Comparison of ENCODE assay signal across 8 cellular contexts in genomic region chr7:100801833-100802568, GRCh38. TPM values are rescaled to one million over a fixed set of nuclear protein-coding genes. Genes with fewer than 3 reads are reported as not detected.
DNase-seq lines count a peak whose midpoint lies in the region; ATAC-seq, FAIRE-seq and TF ChIP-seq lines count a peak whose summit lies in the region.

No MANE protein-coding gene starts in this region.

- H2AFZ ChIP-seq in endothelial cell of umbilical vein (ENCODE audit: low read depth, low read length), result no peak overlapping the region

- H3K36me3 ChIP-seq in endothelial cell of umbilical vein (ENCODE audit: control insufficient read depth in 2 of 2, extremely low read depth in 1 of 2, insufficient read depth in 2 of 2, low read length in 2 of 2) (peaks cover 20 to 39% of the 10 kb centered on the region in 2 experiments), ovary (no peaks in the 10 kb centered on the region)

- POLR2A ChIA-PET in endothelial cell of umbilical vein (lab: Charles Lee), result interaction anchor here (0.5 to 3.8 kb wide), 4 partner anchors 10 to 328 kb away, joined by 3 to 15 read pairs (median 6); partner anchors contain the start of gene SLC12A9
- POLR2A ChIA-PET in activated CD8-positive, alpha-beta T cell treated with anti-CD3 and anti-CD28 coated beads, Interleukin-2, amount 10 ng/mL, durations not matched to agents 7 days and 5 days (lab: Charles Lee), result interaction anchor here (1.7 kb wide), 1 partner anchor 50 kb away, joined by 4 read pairs; the partner anchor contains the start of gene SLC12A9

- peaks cover 3% of the 10 kb centered on the region for H4K20me1 ChIP-seq in endothelial cell of umbilical vein (replicated peaks; ENCODE audit: control insufficient read depth, extremely low read depth, insufficient read depth, low read length)

- H3K79me2 ChIP-seq in endothelial cell of umbilical vein (ENCODE audit: control insufficient read depth, insufficient read depth, low read length), result no peaks in the 10 kb centered on the region

- intact Hi-C loops in endothelial cell of umbilical vein (cut with micrococcal nuclease), result loop anchor here (5.0 kb wide), 1 partner anchor 65 kb away; the partner anchor contains the start of gene TRIP6
- intact Hi-C loops in ovary (cut with DNase I), result loop anchor here (2.0 to 10.0 kb wide), 3 partner anchors 35 to 53 kb away; partner anchors contain the start of gene SLC12A9 (in 2 of the 4)

- CTCF ChIA-PET in endothelial cell of umbilical vein (lab: Charles Lee), result interaction anchor here (0.8 to 9.8 kb wide), 12 partner anchors 8 to 276 kb away, joined by 3 to 214 read pairs (median 8); partner anchors contain the start of genes EPHB4, POP7, SLC12A9 and SRRT
- CTCF ChIA-PET in activated CD8-positive, alpha-beta T cell treated with anti-CD3 and anti-CD28 coated beads, Interleukin-2, amount 10 ng/mL, durations not matched to agents 7 days and 5 days (lab: Charles Lee), result interaction anchor here (1.1 to 9.4 kb wide), 6 partner anchors 16 to 324 kb away, joined by 3 to 223 read pairs (median 4); partner anchors contain the start of genes SERPINE1, SLC12A9 and SRRT

- H3K9me3 ChIP-seq in endothelial cell of umbilical vein (replicated peaks; ENCODE audit: control insufficient read depth, insufficient read depth, low read length), result no peaks in the 10 kb centered on the region
- no peaks in the 10 kb centered on the region for H3K9me3 ChIP-seq in ovary

- H3K27ac ChIP-seq in endothelial cell of umbilical vein (ENCODE audit: insufficient read depth, low read depth, low read length) (no peak overlapping the region), ovary (peak overlapping the region; percentile 49 to 91)

- TF ChIP-seq EP300 in ovary (IDR thresholded peaks at IDR 0.05), result no peak

- no peak overlapping the region for H3K9ac ChIP-seq in endothelial cell of umbilical vein (replicated peaks; ENCODE audit: extremely low read depth, insufficient read depth, low read length)

- H3K27ac Mint-ChIP-seq in activated CD8-positive, alpha-beta T cell treated with anti-CD3 and anti-CD28 coated beads, Interleukin-2, amount 10 ng/mL, durations not matched to agents 7 days and 5 days, result no peak overlapping the region

- H3K27me3 Mint-ChIP-seq in activated CD8-positive, alpha-beta T cell treated with anti-CD3 and anti-CD28 coated beads, Interleukin-2, amount 10 ng/mL, durations not matched to agents 7 days and 5 days (ENCODE audit: low read depth), result no peaks in the 10 kb centered on the region

- TF ChIP-seq POLR2A in endothelial cell of umbilical vein (IDR thresholded peaks at IDR 0.05; ENCODE audit: low read depth, low read length) (no peak), ovary (IDR thresholded peaks at IDR 0.05) (no peak)

- ATAC-seq in activated CD8-positive, alpha-beta T cell treated with anti-CD3 and anti-CD28 coated beads, Interleukin-2, amount 10 ng/mL, durations not matched to agents 7 days and 5 days, result no peak

- DNase-seq in Daoy (ENCODE audit: low read depth), result peak; percentile 98
- DNase-seq in NCI-H345 (lab: John Stamatoyannopoulos, UW), result peak; percentile 68
- DNase-seq in endothelial cell of umbilical vein (ENCODE audit: low read depth, low spot score), result peak; percentile 41
- peak; percentile 85 to 89 (median 87) for DNase-seq in ovary
- no peak for DNase-seq in activated CD8-positive, alpha-beta T cell treated with anti-CD3 and anti-CD28 coated beads, Interleukin-2, amount 10 ng/mL, durations not matched to agents 7 days and 5 days
- no peak for DNase-seq in NCI-H1694 treated with DMSO at 0.1 percent for 48 hours (lab: John Stamatoyannopoulos, UW)
- no peak for DNase-seq in UCSD-AML1 (lab: John Stamatoyannopoulos, UW; ENCODE audit: unreplicated experiment)
- DNase-seq in activated CD4-positive, CD25-positive, alpha-beta regulatory T cell (lab: John Stamatoyannopoulos, UW), result no peak

- BruUV-seq in endothelial cell of umbilical vein (replicated peaks; lab: Mats Ljungman, UMichigan), result no TSS peak

- peak; percentile 83 for FAIRE-seq in endothelial cell of umbilical vein (lab: Jason Lieb, UNC)

- no peak overlapping the region for H3K4me3 ChIP-seq in endothelial cell of umbilical vein (replicated peaks in 1 of 3; ENCODE audit: insufficient read depth in 1 of 3, low read depth in 1 of 3, low read length in 3 of 3)
- H3K4me3 ChIP-seq in ovary, result no peak overlapping the region

- H3K4me1 Mint-ChIP-seq in activated CD8-positive, alpha-beta T cell treated with anti-CD3 and anti-CD28 coated beads, Interleukin-2, amount 10 ng/mL, durations not matched to agents 7 days and 5 days (ENCODE audit: low read depth), result peaks cover 13% of the 10 kb centered on the region

- H3K27me3 ChIP-seq in endothelial cell of umbilical vein (ENCODE audit: control insufficient read depth in 2 of 2, insufficient read depth in 2 of 2, low read length in 2 of 2) (no peaks in the 10 kb centered on the region), ovary (no peaks in the 10 kb centered on the region)

- no peak overlapping the region for H3K4me2 ChIP-seq in endothelial cell of umbilical vein (ENCODE audit: insufficient read depth, low read length)

- dilution Hi-C loops in endothelial cell of umbilical vein (cut with MboI; ENCODE audit: extremely low pct_ligation_motif_present, low sequenced_read_pairs), result no loop called here

- 10% methylated on average over 18 of the region's 18 CpGs for WGBS in ovary, 3 donors

- no peak for TF ChIP-seq CTCF in endothelial cell of umbilical vein (IDR thresholded peaks at IDR 0.05; ENCODE audit: extremely low read depth in 1 of 2, insufficient read depth in 1 of 2, low read depth in 1 of 2, low read length in 2 of 2)
- TF ChIP-seq CTCF in ovary (IDR thresholded peaks at IDR 0.05), result peak in 1 of 3 donors; percentile 2

- no peaks in the 10 kb centered on the region for H3K9me3 Mint-ChIP-seq in activated CD8-positive, alpha-beta T cell treated with anti-CD3 and anti-CD28 coated beads, Interleukin-2, amount 10 ng/mL, durations not matched to agents 7 days and 5 days (ENCODE audit: insufficient read depth)

- no peaks in the 10 kb centered on the region for H3K9me1 ChIP-seq in endothelial cell of umbilical vein (replicated peaks; ENCODE audit: control insufficient read depth, extremely low read depth, insufficient read depth, low read length)

- peaks cover 44% of the 10 kb centered on the region for H3K4me1 ChIP-seq in endothelial cell of umbilical vein (ENCODE audit: control insufficient read depth, extremely low read depth, insufficient read depth, low read length)
- peaks cover 19% of the 10 kb centered on the region for H3K4me1 ChIP-seq in ovary (ENCODE audit: insufficient read depth)

- no peak overlapping the region for H3K4me3 Mint-ChIP-seq in activated CD8-positive, alpha-beta T cell treated with anti-CD3 and anti-CD28 coated beads, Interleukin-2, amount 10 ng/mL, durations not matched to agents 7 days and 5 days

- no peaks in the 10 kb centered on the region for H3K36me3 Mint-ChIP-seq in activated CD8-positive, alpha-beta T cell treated with anti-CD3 and anti-CD28 coated beads, Interleukin-2, amount 10 ng/mL, durations not matched to agents 7 days and 5 days (ENCODE audit: low read depth)

TF ChIP-seq in endothelial cell of umbilical vein, 7 proteins besides CTCF, POLR2A, EP300 and RAD21:
- TF ChIP-seq POLR2AphosphoS5 (IDR thresholded peaks at IDR 0.05; ENCODE audit: insufficient read depth, low read depth, low read length), result peak; percentile 61
- TF ChIP-seq JUN (IDR thresholded peaks at IDR 0.05; ENCODE audit: borderline replicate concordance, insufficient read depth, insufficient read length, low read depth), result no peak
- peak; percentile 20 for TF ChIP-seq GATA2 (IDR thresholded peaks at IDR 0.05; ENCODE audit: insufficient read depth, insufficient read length, low read depth, low read length)
- TF ChIP-seq FOS (IDR thresholded peaks at IDR 0.05; ENCODE audit: borderline replicate concordance, insufficient read depth, low read length), result peak; percentile 50
- no peak for TF ChIP-seq MAX (IDR thresholded peaks at IDR 0.05; ENCODE audit: insufficient read depth, insufficient read length)

RNA-seq across cellular contexts. Expression of gene EPHB4, which starts 25.3 kb away (rescaled TPM):
- total RNA-seq in Daoy (2014; rRNA removed; shearing (Covaris generic)), result 57.5 and 62.5 TPM in 2 replicates
- 148 and 193 TPM in 2 replicates for total RNA-seq in endothelial cell of umbilical vein
- polyA plus RNA-seq in endothelial cell of umbilical vein, result 240 and 274 TPM in 2 replicates
- polyA plus RNA-seq in endothelial cell of umbilical vein (2011; cell fraction: cytosol; rRNA removed), result 252 and 260 TPM in 2 replicates
- polyA plus RNA-seq in endothelial cell of umbilical vein (2011; cell fraction: nucleus; rRNA removed), result 262 and 267 TPM in 2 replicates
- 170 and 173 TPM in 2 replicates for polyA plus RNA-seq in endothelial cell of umbilical vein (2012)
- 243 and 340 TPM in 2 replicates for polyA minus RNA-seq in endothelial cell of umbilical vein
- polyA minus RNA-seq in endothelial cell of umbilical vein (2011; cell fraction: cytosol; rRNA and poly(A)+ RNA removed), result 24.2 TPM
- polyA minus RNA-seq in endothelial cell of umbilical vein (2011; cell fraction: nucleus; rRNA and poly(A)+ RNA removed), result 99.7 and 134 TPM in 2 replicates
- 100 to 1,000 TPM in 3 of 7 donors, 10 to 100 TPM in 4; 31.0 to 119 (median 89.8) TPM for total RNA-seq in ovary
- polyA plus RNA-seq in ovary, result 10 to 100 TPM; 24.4 to 38.2 TPM
- 1 to 10 TPM; 1.5 to 1.9 TPM for total RNA-seq in activated CD8-positive, alpha-beta T cell treated with anti-CD3 and anti-CD28 coated beads, Interleukin-2, amount 10 ng/mL, durations not matched to agents 7 days and 5 days

RNA-seq across cellular contexts. Expression of gene SLC12A9, which starts 50.5 kb away (rescaled TPM):
- total RNA-seq in Daoy (2014; rRNA removed; shearing (Covaris generic)), result 14.1 and 18.1 TPM in 2 replicates
- total RNA-seq in endothelial cell of umbilical vein (30.1 and 35.0 TPM in 2 replicates), ovary (10 to 100 TPM; 10.1 to 31.8 (median 26.9) TPM)
- polyA plus RNA-seq in endothelial cell of umbilical vein (37.0 and 37.5 TPM in 2 replicates), ovary (10 to 100 TPM in 1 of 2 donors, 1 to 10 TPM in 1; 4.7 to 20.9 TPM)
- 16.4 and 21.1 TPM in 2 replicates for polyA plus RNA-seq in endothelial cell of umbilical vein (2011; cell fraction: cytosol; rRNA removed)
- polyA plus RNA-seq in endothelial cell of umbilical vein (2011; cell fraction: nucleus; rRNA removed), result 62.1 and 65.2 TPM in 2 replicates
- polyA plus RNA-seq in endothelial cell of umbilical vein (2012), result 23.0 and 23.7 TPM in 2 replicates
- polyA minus RNA-seq in endothelial cell of umbilical vein, result 29.1 and 35.8 TPM in 2 replicates
- 4.3 TPM for polyA minus RNA-seq in endothelial cell of umbilical vein (2011; cell fraction: cytosol; rRNA and poly(A)+ RNA removed)
- 13.5 and 18.8 TPM in 2 replicates for polyA minus RNA-seq in endothelial cell of umbilical vein (2011; cell fraction: nucleus; rRNA and poly(A)+ RNA removed)
- 10 to 100 TPM; 28.3 to 29.5 TPM for total RNA-seq in activated CD8-positive, alpha-beta T cell treated with anti-CD3 and anti-CD28 coated beads, Interleukin-2, amount 10 ng/mL, durations not matched to agents 7 days and 5 days

Comparison
In these comparisons a context has a peak if more than half of its experiments do, and no peak if none do; other contexts are left out.
1. DNase-seq: peak in Daoy (single experiment), NCI-H345 (single experiment), endothelial cell of umbilical vein (single experiment) and ovary (5 of 5); none in activated CD8-positive, alpha-beta T cell treated with anti-CD3 and anti-CD28 coated beads, Interleukin-2, amount 10 ng/mL, durations not matched to agents 7 days and 5 days (single experiment), NCI-H1694 treated with DMSO at 0.1 percent for 48 hours (single experiment), UCSD-AML1 (single experiment) and activated CD4-positive, CD25-positive, alpha-beta regulatory T cell (0 of 4).
2. RNA of gene EPHB4, which starts 25.3 kb away (total RNA-seq): 148 to 193 TPM in endothelial cell of umbilical vein, 31.0 to 119 TPM in ovary and 57.5 to 62.5 TPM in Daoy; 1.5 to 1.9 TPM in activated CD8-positive, alpha-beta T cell treated with anti-CD3 and anti-CD28 coated beads, Interleukin-2, amount 10 ng/mL, durations not matched to agents 7 days and 5 days; every median in the first group is over 10 times any median in the second.